Comparison of ENCODE assay signal across 8 cellular contexts in the genomic region with DNA sequence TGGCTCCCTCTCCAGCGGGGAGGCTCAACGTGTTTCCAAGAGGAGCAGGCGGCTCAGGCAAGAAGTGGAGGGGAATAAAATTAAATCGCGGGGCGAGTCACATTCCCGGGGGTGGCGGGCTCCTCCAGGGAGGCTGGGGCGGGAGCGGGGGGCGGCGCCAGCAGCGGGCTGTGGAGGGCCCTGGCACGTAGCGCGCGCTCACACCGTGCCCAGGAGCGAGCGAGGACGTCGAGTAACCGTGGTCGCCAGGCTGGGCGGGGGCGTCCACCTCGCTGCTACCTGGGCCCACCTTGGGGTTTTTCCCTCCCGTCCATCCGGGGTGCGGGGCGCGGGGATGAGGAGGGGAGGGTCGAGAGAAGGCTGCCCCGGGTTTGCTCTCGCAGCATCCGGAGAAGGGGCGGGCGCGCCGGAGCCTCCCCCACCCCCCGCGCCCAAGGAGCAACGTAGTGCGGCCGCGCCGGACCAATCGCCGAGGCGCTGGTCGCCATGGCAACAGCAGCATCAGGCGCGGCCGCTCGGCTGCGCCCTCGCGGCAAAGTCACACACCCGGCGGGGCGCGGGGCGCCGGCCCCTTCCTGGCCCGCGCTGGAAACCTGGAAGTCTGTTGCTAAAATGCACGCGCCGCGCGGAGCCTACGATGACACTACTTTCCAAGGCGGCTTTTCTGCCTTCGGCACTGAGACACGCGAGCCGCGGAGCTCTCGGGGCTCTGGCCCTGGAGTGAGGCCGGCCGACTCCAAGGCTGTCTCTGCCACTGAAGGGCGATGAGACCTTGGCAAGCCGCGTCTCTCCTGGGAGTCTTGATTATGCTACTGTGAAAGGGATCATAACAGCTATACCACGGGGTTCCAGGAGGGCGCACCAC. TPM values are rescaled to one million over a fixed set of nuclear protein-coding genes. Genes with fewer than 3 reads are reported as not detected.
A peak's percentile ranks its signal among the peaks of the same experiment; 100 is the strongest.
DNase-seq lines count a peak whose midpoint lies in the region; ATAC-seq, FAIRE-seq and TF ChIP-seq lines count a peak whose summit lies in the region.

A gene (minus strand): TSS at position 388 of the 865 bp plus-strand sequence. CDS start 415 bp downstream, outside the sequence.

- peak within 1 kb of the TSS; percentile 67 for H3K4me2 ChIP-seq in Karpas-422 (ENCODE audit: low read depth, low read length, poor library complexity, severe bottlenecking)
- H3K4me2 ChIP-seq in H1 (ENCODE audit: insufficient read depth in 1 of 2, low read depth in 2 of 2, low read length in 2 of 2), result peak within 1 kb of the TSS; percentile 66 to 71

- DNase-seq in CD4-positive, alpha-beta memory T cell, result peak; percentile 53 to 74 (median 71)
- peak; percentile 90 for DNase-seq in Karpas-422
- DNase-seq in H1 (ENCODE audit: low read depth in 1 of 2, low spot score in 2 of 2), result peak in 1 of 2 experiments; percentile 87
- peak; percentile 48 for DNase-seq in mucosa of gallbladder (ENCODE audit: low spot score)
- DNase-seq in stimulated activated CD8-positive, alpha-beta memory T cell treated with anti-CD3 and anti-CD28 coated beads, Interleukin-4, amount 100 ng/mL, for 4 hours (ENCODE audit: low read depth in 2 of 2, low spot score in 1 of 2), result peak; percentile 32 to 50
- no peak for DNase-seq in brain microvascular endothelial cell

- intact Hi-C loops in CD4-positive, alpha-beta memory T cell (cut with micrococcal nuclease), result no loop called here

- peaks cover 7 to 18% of the 10 kb centered on the region in 2 donors for H3K27me3 Mint-ChIP-seq in CD4-positive, alpha-beta memory T cell

- peak within 1 kb of the TSS in 4 of 7 donors; percentile 75 to 89 (median 85) for H3K27ac Mint-ChIP-seq in CD4-positive, alpha-beta memory T cell

- H2AK5ac ChIP-seq in H1 (ENCODE audit: low read depth, low read length), result peak within 1 kb of the TSS; percentile 98

- no peak within 1 kb of the TSS for H3K14ac ChIP-seq in H1 (ENCODE audit: insufficient read length)

- no peak within 1 kb of the TSS for H3K23ac ChIP-seq in H1 (ENCODE audit: insufficient read length)

- in situ Hi-C loops in brain microvascular endothelial cell (cut with HindIII; ENCODE audit: low pct_ligation_motif_present, low sequenced_read_pairs), result no loop called here

- H2BK5ac ChIP-seq in H1 (ENCODE audit: low read depth, low read length), result no peak within 1 kb of the TSS

- no peak within 1 kb of the TSS for H2BK15ac ChIP-seq in H1 (ENCODE audit: low read length)

- H3K4me1 Mint-ChIP-seq in CD4-positive, alpha-beta memory T cell, result peaks cover 24 to 43% (median 34%) of the 10 kb centered on the region in 4 donors

- H3K9me3 ChIP-seq in CD4-positive, alpha-beta memory T cell (ENCODE audit: control insufficient read depth in 1 of 2, low read length in 2 of 2), result no peaks in the 10 kb centered on the region
- H3K9me3 ChIP-seq in Karpas-422 (ENCODE audit: low read length) (no peaks in the 10 kb centered on the region), H1 (ENCODE audit: insufficient read depth in 2 of 2, low read depth in 1 of 2, low read length in 1 of 2) (no peaks in the 10 kb centered on the region)

- H2AFZ ChIP-seq in Karpas-422 (ENCODE audit: low read length) (no peak within 1 kb of the TSS), H1 (ENCODE audit: low read length) (no peak within 1 kb of the TSS)

- H3K9me2 ChIP-seq in Karpas-422 (replicated peaks; ENCODE audit: insufficient read depth, low read length), result no peaks in the 10 kb centered on the region

- no peak within 1 kb of the TSS for H2BK120ac ChIP-seq in H1 (replicated peaks; ENCODE audit: low read depth, low read length)

- no peak for FAIRE-seq in H1 (lab: Jason Lieb, UNC)

- H4K5ac ChIP-seq in H1 (ENCODE audit: insufficient read length, low read depth, low read length), result no peak within 1 kb of the TSS

- ATAC-seq in GM19467 (IDR thresholded peaks at IDR 0.05; ENCODE audit: unreplicated experiment), result peak; percentile 45

- no peak within 1 kb of the TSS for H4K91ac ChIP-seq in H1 (replicated peaks; ENCODE audit: insufficient read length, low read length)

- TF ChIP-seq POLR2A in H1 (IDR thresholded peaks at IDR 0.05; ENCODE audit: control extremely low read depth in 1 of 2, low read depth in 2 of 2, low read length in 2 of 2), result no peak

- no peaks in the 10 kb centered on the region for H3K36me3 ChIP-seq in CD4-positive, alpha-beta memory T cell (ENCODE audit: insufficient read depth, low read length)
- H3K36me3 ChIP-seq in Karpas-422 (ENCODE audit: insufficient read depth, low read length), result no peaks in the 10 kb centered on the region
- H3K36me3 ChIP-seq in H1 (ENCODE audit: control insufficient read depth in 2 of 4, insufficient read depth in 4 of 4, low read length in 3 of 4), result no peaks in the 10 kb centered on the region
- H3K36me3 ChIP-seq in brain microvascular endothelial cell (replicated peaks), result no peaks in the 10 kb centered on the region

- peaks cover 50% of the 10 kb centered on the region for H3K4me1 ChIP-seq in CD4-positive, alpha-beta memory T cell (ENCODE audit: insufficient read depth, low read length)
- peaks cover 53% of the 10 kb centered on the region for H3K4me1 ChIP-seq in Karpas-422 (ENCODE audit: low read length)
- H3K4me1 ChIP-seq in H1 (replicated peaks in 1 of 4; ENCODE audit: control insufficient read depth in 3 of 4, insufficient read depth in 4 of 4, low read length in 3 of 4), result peaks cover 0 to 13% (median 4%) of the 10 kb centered on the region in 4 experiments; a peak in 5 of 7 replicates

- no peak within 1 kb of the TSS; the same call in 1 of the 2 replicates for H3K18ac ChIP-seq in H1 (ENCODE audit: extremely low read depth, low read length)

- WGBS in H1 (ENCODE audit: extremely low coverage in 1 of 2, insufficient coverage in 1 of 2, insufficient read length in 1 of 2, insufficient replicate concordance in 2 of 2, low coverage in 1 of 2, low lambda C conversion rate in 2 of 2, missing lambda C conversion rate in 1 of 2), 2 experiments, result 27% methylated on average over 26 of the region's 86 CpGs; no CpG with 5 or more reads in 1 of the 2 experiments

- CTCF ChIA-PET in CD4-positive, alpha-beta memory T cell (lab: Charles Lee; ENCODE audit: partially characterized antibody), result interaction anchor here (3.0 kb wide), 1 partner anchor 19 kb away, joined by 9 read pairs; no protein-coding TSS in a partner anchor
- CTCF ChIA-PET in activated CD8-positive, alpha-beta memory T cell treated with anti-CD3 and anti-CD28 coated beads for 36 hours (lab: Charles Lee), result no interaction called here
- CTCF ChIA-PET in H1 (lab: Charles Lee; ENCODE audit: partially characterized antibody), result interaction anchor here (1.2 to 1.5 kb wide), 3 partner anchors 19 to 30 kb away, joined by 3 to 5 read pairs (median 4); no protein-coding TSS in a partner anchor

- no peak within 1 kb of the TSS for H3K4ac ChIP-seq in H1 (replicated peaks; ENCODE audit: insufficient read length, low read depth, low read length)

- TF ChIP-seq RAD21 in H1 (IDR thresholded peaks at IDR 0.05 in 1 of 2, conservative IDR thresholded peaks at IDR 0.05 in 1 of 2; ENCODE audit: low read depth in 2 of 2, low read length in 2 of 2), result no peak

- H3K4me3 Mint-ChIP-seq in CD4-positive, alpha-beta memory T cell, result peak within 1 kb of the TSS; percentile 67 to 86 (median 81)

- H3K27me3 ChIP-seq in CD4-positive, alpha-beta memory T cell (ENCODE audit: insufficient read depth, low read length), result peaks cover 12% of the 10 kb centered on the region
- no peaks in the 10 kb centered on the region; the same call in 1 of the 2 replicates for H3K27me3 ChIP-seq in Karpas-422 (ENCODE audit: low read length)
- H3K27me3 ChIP-seq in H1 (replicated peaks in 1 of 4; ENCODE audit: control insufficient read depth in 3 of 4, extremely low read depth in 1 of 4, insufficient read depth in 3 of 4, low read length in 3 of 4), result peaks cover 6 to 38% (median 26%) of the 10 kb centered on the region in 4 experiments
- peaks cover 51% of the 10 kb centered on the region for H3K27me3 ChIP-seq in brain microvascular endothelial cell (replicated peaks)

- H3K4me3 ChIP-seq in CD4-positive, alpha-beta memory T cell (ENCODE audit: low read length in 2 of 2), result peak within 1 kb of the TSS; percentile 27 to 36
- H3K4me3 ChIP-seq in Karpas-422 (ENCODE audit: low read length) (peak within 1 kb of the TSS; percentile 61), H1 (ENCODE audit: extremely low read depth in 1 of 4, insufficient read depth in 2 of 4, low read depth in 3 of 4, low read length in 4 of 4) (peak within 1 kb of the TSS; percentile 12 to 54 (median 23)), brain microvascular endothelial cell (ENCODE audit: low read depth, low read length) (no peak within 1 kb of the TSS)

- H3K9me3 Mint-ChIP-seq in CD4-positive, alpha-beta memory T cell, result no peaks in the 10 kb centered on the region

- no peaks in the 10 kb centered on the region for H3K36me3 Mint-ChIP-seq in CD4-positive, alpha-beta memory T cell

- H3K79me1 ChIP-seq in H1 (ENCODE audit: low read depth, low read length), result no peaks in the 10 kb centered on the region

- TF ChIP-seq EP300 in H1 (IDR thresholded peaks at IDR 0.05; ENCODE audit: borderline replicate concordance in 1 of 2, low read depth in 2 of 2, low read length in 2 of 2), result no peak

- POLR2A ChIA-PET in CD4-positive, alpha-beta memory T cell (lab: Charles Lee; ENCODE audit: partially characterized antibody), result interaction anchor here (1.3 kb wide), 1 partner anchor 58 kb away, joined by 4 read pairs; no protein-coding TSS in a partner anchor
- POLR2A ChIA-PET in activated CD8-positive, alpha-beta memory T cell treated with anti-CD3 and anti-CD28 coated beads for 36 hours (lab: Charles Lee), result interaction anchor here (0.5 kb wide), 1 partner anchor 1349 kb away, joined by 3 read pairs; no protein-coding TSS in a partner anchor
- POLR2A ChIA-PET in H1 (lab: Charles Lee; ENCODE audit: partially characterized antibody), result interaction anchor here (1.0 to 1.2 kb wide), 2 partner anchors 11 to 232 kb away, joined by 3 read pairs; no protein-coding TSS in a partner anchor

- H4K20me1 ChIP-seq in Karpas-422 (ENCODE audit: insufficient read depth, low read depth, low read length) (peaks cover 74% of the 10 kb centered on the region), H1 (replicated peaks in 1 of 2; ENCODE audit: control insufficient read depth in 1 of 2, insufficient read depth in 2 of 2, low read length in 2 of 2) (peaks cover 3 to 5% of the 10 kb centered on the region in 2 experiments)

- TF ChIP-seq CTCF in H1 (IDR thresholded peaks at IDR 0.05; ENCODE audit: control extremely low read depth in 1 of 3, insufficient read depth in 1 of 3, low read depth in 1 of 3, low read length in 3 of 3), result no peak
- no peak for TF ChIP-seq CTCF in brain microvascular endothelial cell (IDR thresholded peaks at IDR 0.05; ENCODE audit: low read depth, low read length, missing control alignments)

- no peak within 1 kb of the TSS for H3K56ac ChIP-seq in H1 (replicated peaks; ENCODE audit: insufficient read length, low read depth, low read length)

- H3K79me2 ChIP-seq in Karpas-422 (ENCODE audit: low read length), result no peaks in the 10 kb centered on the region
- no peaks in the 10 kb centered on the region for H3K79me2 ChIP-seq in H1 (ENCODE audit: control insufficient read depth in 1 of 2, insufficient read depth in 2 of 2, low read length in 2 of 2)

- peak within 1 kb of the TSS; percentile 68; the same call in 1 of the 2 replicates for H2BK12ac ChIP-seq in H1 (ENCODE audit: low read depth, low read length)

- no peak within 1 kb of the TSS for H2BK20ac ChIP-seq in H1 (ENCODE audit: low read length)

- peak within 1 kb of the TSS; percentile 53 for H3K9ac ChIP-seq in Karpas-422 (ENCODE audit: low read length)
- no peak within 1 kb of the TSS for H3K9ac ChIP-seq in H1 (replicated peaks in 1 of 4; ENCODE audit: extremely low read depth in 1 of 4, low read depth in 3 of 4, low read length in 3 of 4)

- H3K23me2 ChIP-seq in H1 (ENCODE audit: low read depth, low read length), result peaks cover 5% of the 10 kb centered on the region; the same call in 1 of the 2 replicates

- H4K8ac ChIP-seq in H1 (ENCODE audit: extremely low read depth, insufficient read depth, low read length), result peak within 1 kb of the TSS; percentile 76

- no peak within 1 kb of the TSS for H3K27ac ChIP-seq in CD4-positive, alpha-beta memory T cell (ENCODE audit: low read depth, low read length)
- H3K27ac ChIP-seq in Karpas-422 (ENCODE audit: low read length) (no peak within 1 kb of the TSS), H1 (ENCODE audit: low read depth, low read length) (no peak within 1 kb of the TSS), brain microvascular endothelial cell (no peak within 1 kb of the TSS)

RNA-seq across cellular contexts. Expression of the gene that starts here (rescaled TPM):
- total RNA-seq in CD4-positive, alpha-beta memory T cell, result 10 to 100 TPM; 79.3 to 82.0 TPM
- polyA plus RNA-seq in CD4-positive, alpha-beta memory T cell, result 10 to 100 TPM; 11.9 to 45.3 TPM
- total RNA-seq in Karpas-422 (2014; rRNA removed; shearing (Covaris generic); ENCODE audit: low replicate concordance), result 4.7 and 8.2 TPM in 2 replicates
- 10 to 100 TPM; 19.0 to 21.4 TPM for total RNA-seq in activated CD8-positive, alpha-beta memory T cell treated with anti-CD3 and anti-CD28 coated beads for 36 hours
- 28.2 and 28.8 TPM in 2 replicates for total RNA-seq in H1 (2021; fragmentation: NEBNext Ultra II Directional; extraction: Animal tissue kit (Norgen Biotek cat#: 25700))
- 6.8 and 12.4 TPM in 2 replicates for polyA plus RNA-seq in H1 (2011; rRNA removed)
- polyA plus RNA-seq in H1 (2011; cell fraction: cytosol; rRNA removed), result 5.7 TPM
- 26.7 TPM for polyA plus RNA-seq in H1 (2011; cell fraction: nucleus; rRNA removed)
- 16.5 to 22.4 TPM (median 19.3 TPM) in 4 replicates for polyA plus RNA-seq in H1 (2012, experiment 1 of 2)
- 9.5 TPM for polyA plus RNA-seq in H1 (2012, experiment 2 of 2)
- 16.4 TPM for polyA plus RNA-seq in H1 (2013, experiment 1 of 2)
- 15.3 TPM for polyA plus RNA-seq in H1 (2013, experiment 2 of 2)
- 11.0 and 11.7 TPM in 2 replicates for polyA minus RNA-seq in H1 (2011; rRNA and poly(A)+ RNA removed)
- 14.5 TPM for polyA minus RNA-seq in H1 (2011; cell fraction: cytosol; rRNA and poly(A)+ RNA removed)
- 36.0 TPM for polyA minus RNA-seq in H1 (2011; cell fraction: nucleus; rRNA and poly(A)+ RNA removed)
- 49.8 TPM for total RNA-seq in mucosa of gallbladder
